ENCODE assay signal across 26 cellular contexts in genomic region chr14:24254630-24255392, GRCh38. TPM values are rescaled to one million over a fixed set of nuclear protein-coding genes. Genes with fewer than 3 reads are reported as not detected.
"Had no signal": no experiment of that assay in that cellular context is flagged by ENCODE, and none has a peak within 500 bp of the region (broad histone marks: within the 10 kb centered on the region; RNA-seq: fewer than 3 reads in every experiment).

No MANE protein-coding gene starts in this region.

- H3K4me3 ChIP-seq: SJCRH30 had no signal

- DNase-seq: activated CD4-positive, alpha-beta memory T cell treated with anti-CD3 and anti-CD28 coated beads for 36 hours; activated CD4-positive, alpha-beta T cell treated with anti-CD3 and anti-CD28 coated beads, Interleukin-2, amount 10 ng/mL, durations not matched to agents 7 days and 5 days; activated CD4-positive, CD25-positive, alpha-beta regulatory T cell; activated CD8-positive, alpha-beta memory T cell treated with anti-CD3 and anti-CD28 coated beads for 24 hours; activated effector memory CD4-positive, alpha-beta T cell treated with anti-CD3 and anti-CD28 coated beads, Interleukin-2, amount 50 U/mL, for 16 hours; activated naive CD4-positive, alpha-beta T cell treated with anti-CD3 and anti-CD28 coated beads for 36 hours; activated T-cell treated with anti-CD3 and anti-CD28 coated beads, Interleukin-2, amount 50 U/mL, for 4 hours; amygdala; KG1; NCI-H1048; NCI-H146; NCI-H187 treated with DMSO at 0.1 percent for 48 hours; NCI-H2081 treated with DMSO at 0.1 percent for 48 hours; NCI-H446 treated with DMSO at 0.1 percent for 48 hours; NCI-H526; NCI-H82; OCI-M1; Right ventricle myocardium superior; RPMI8226; SJCRH30; SK-N-SH; T-helper 1 cell had no signal

- H3K9me3 ChIP-seq: SJCRH30, SK-N-SH had no signal

- H3K4me1 ChIP-seq: SJCRH30 had no signal

- FAIRE-seq: astrocyte had no signal

- H3K27ac ChIP-seq: SJCRH30, VCaP had no signal

- H3K36me3 ChIP-seq: SJCRH30 had no signal

- H3K9ac ChIP-seq: SK-N-SH had no signal

- H3K4me2 ChIP-seq: SK-N-SH had no signal

- ATAC-seq: activated T-cell treated with anti-CD3 and anti-CD28 coated beads, Interleukin-2, amount 50 U/mL, for 4 hours; Panc1 had no signal

RNA-seq across cellular contexts. Expression of gene TGM1, which starts 8.2 kb away (rescaled TPM):
- polyA plus RNA-seq: IgD-negative memory B cell had no signal
